ENCODE assay signal across 8 cellular contexts in the genomic region with DNA sequence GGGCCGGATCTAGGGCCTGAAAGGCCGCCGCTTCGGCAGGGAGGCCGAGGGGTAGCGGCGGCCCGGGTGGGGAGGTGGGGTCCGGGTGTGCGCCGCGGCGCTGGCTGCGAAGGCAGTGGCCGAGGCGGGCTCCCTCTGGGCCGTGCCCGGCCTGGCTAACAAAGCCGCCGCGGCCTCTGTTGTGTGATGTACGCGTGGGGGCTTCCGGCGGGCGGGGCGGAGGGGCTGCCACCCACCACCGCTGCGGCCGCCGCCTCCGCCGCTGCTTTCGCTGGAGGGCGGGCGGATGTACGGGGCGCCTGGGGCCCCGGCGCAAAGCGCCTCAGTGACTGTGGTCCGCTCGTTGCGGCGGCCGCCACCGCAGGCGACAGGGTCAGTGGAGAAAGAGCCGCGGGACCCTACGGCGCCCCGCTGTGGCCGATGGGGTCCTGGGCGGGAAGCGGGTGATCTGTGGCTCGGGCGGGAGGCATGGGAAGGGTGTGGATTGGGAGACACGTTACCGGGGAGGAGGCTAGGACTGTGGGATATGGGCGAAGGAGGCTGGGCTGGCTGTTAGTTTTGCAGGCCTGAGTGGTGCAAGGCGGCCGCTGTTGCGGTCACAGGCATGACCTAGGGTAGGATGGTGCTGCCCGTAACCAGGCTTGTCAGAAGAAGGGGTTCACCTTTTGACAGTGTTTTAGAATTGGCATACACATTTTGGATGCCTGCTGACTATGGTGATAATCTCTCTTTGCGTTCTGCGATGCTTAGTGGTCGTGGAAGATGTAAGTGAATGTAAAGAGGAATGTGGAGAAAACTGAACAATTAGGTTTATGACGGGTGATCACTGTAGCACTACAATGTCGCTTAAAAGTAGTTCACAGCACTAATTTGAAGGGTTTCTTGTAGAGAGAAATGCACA. TPM values are rescaled to one million over a fixed set of nuclear protein-coding genes. Genes with fewer than 3 reads are reported as not detected.
DNase-seq lines count a peak whose midpoint lies in the region; ATAC-seq and TF ChIP-seq lines count a peak whose summit lies in the region.

No MANE protein-coding gene starts in this region.

- no peaks in the 10 kb centered on the region for H3K27me3 Mint-ChIP-seq in activated naive CD8-positive, alpha-beta T cell treated with anti-CD3 and anti-CD28 coated beads for 36 hours

- H3K9me3 ChIP-seq in trophoblast cell (ENCODE audit: insufficient read depth, low read depth, low read length) = no peaks in the 10 kb centered on the region
- no peaks in the 10 kb centered on the region for H3K9me3 ChIP-seq in transverse colon

- H3K18ac ChIP-seq in trophoblast cell (ENCODE audit: low read length) = peak overlapping the region; percentile 79

- peak overlapping the region; percentile 98 for H3K27ac Mint-ChIP-seq in activated naive CD8-positive, alpha-beta T cell treated with anti-CD3 and anti-CD28 coated beads for 36 hours

- H3K4me1 ChIP-seq in trophoblast cell (ENCODE audit: control insufficient read depth in 1 of 2, insufficient read depth in 2 of 2, low read length in 2 of 2) = peaks cover 3 to 4% of the 10 kb centered on the region in 2 experiments
- peaks cover 20 to 39% (median 27%) of the 10 kb centered on the region in 4 donors for H3K4me1 ChIP-seq in transverse colon

- H4K91ac ChIP-seq in trophoblast cell (ENCODE audit: low read depth, low read length) = peak overlapping the region; percentile 86

- H2BK120ac ChIP-seq in trophoblast cell (ENCODE audit: insufficient read depth, low read length, poor library complexity) = peak overlapping the region; percentile 75

- no peak for TF ChIP-seq POLR2A in transverse colon (IDR thresholded peaks at IDR 0.05)

- H4K8ac ChIP-seq in trophoblast cell (ENCODE audit: low read depth, low read length) = peak overlapping the region; percentile 85

- H3K79me2 ChIP-seq in trophoblast cell (ENCODE audit: control insufficient read depth, insufficient read depth, low read length, poor library complexity) = peaks cover 11% of the 10 kb centered on the region

- peak overlapping the region; percentile 99 for H3K4me3 Mint-ChIP-seq in activated naive CD8-positive, alpha-beta T cell treated with anti-CD3 and anti-CD28 coated beads for 36 hours

- TF ChIP-seq CTCF in transverse colon (IDR thresholded peaks at IDR 0.05) = peak; percentile 45 to 72 (median 50)

- WGBS in trophoblast cell (ENCODE audit: extremely low coverage, insufficient coverage, insufficient read length) = no CpG with 5 or more reads among the region's 70 CpGs
- 2 to 3% methylated on average over 5 to 28 of the region's 70 CpGs for WGBS in transverse colon (ENCODE audit: low coverage in 1 of 2), 2 donors

- ATAC-seq in GM19463 (IDR thresholded peaks at IDR 0.05; ENCODE audit: unreplicated experiment) (peak; percentile 36), Right ventricle myocardium superior (ENCODE audit: poor library complexity) (peak; percentile 73)

- peaks cover 48% of the 10 kb centered on the region for H3K36me3 Mint-ChIP-seq in activated naive CD8-positive, alpha-beta T cell treated with anti-CD3 and anti-CD28 coated beads for 36 hours

- H3K27me3 ChIP-seq in trophoblast cell (ENCODE audit: insufficient read depth, low read length) = no peaks in the 10 kb centered on the region
- no peaks in the 10 kb centered on the region for H3K27me3 ChIP-seq in transverse colon

- H3K4me3 ChIP-seq in trophoblast cell (ENCODE audit: low read depth, low read length) (peak overlapping the region; percentile 99), transverse colon (peak overlapping the region; percentile 84 to 96 (median 94))

- in situ Hi-C loops in Caki2 (cut with HindIII; ENCODE audit: low pct_unique_long_range_greater_than_20kb, low sequenced_read_pairs) = no loop called here
- in situ Hi-C loops in transverse colon (cut with MboI; ENCODE audit: low pct_ligation_motif_present in 1 of 4, low pct_unique_long_range_greater_than_20kb in 1 of 4, low sequenced_read_pairs in 3 of 4) = loop anchor here in 2 of 4 donors (10.0 to 25.0 kb wide), 3 partner anchors 52 to 100 kb away; a partner anchor contains a TSS

- H2BK12ac ChIP-seq in trophoblast cell (ENCODE audit: low read length) = no peak overlapping the region

- no peaks in the 10 kb centered on the region for H3K9me3 Mint-ChIP-seq in activated naive CD8-positive, alpha-beta T cell treated with anti-CD3 and anti-CD28 coated beads for 36 hours

- intact Hi-C loops in Right ventricle myocardium superior (cut with DNase I) = loop anchor here (5.0 kb wide), 1 partner anchor 100 kb away; no protein-coding TSS in a partner anchor
- intact Hi-C loops in transverse colon (cut with DNase I; ENCODE audit: low total_unique reads) = no loop called here

- peak overlapping the region; percentile 93 for H3K4ac ChIP-seq in trophoblast cell (ENCODE audit: low read depth, low read length)

- peaks cover 10% of the 10 kb centered on the region for H3K79me1 ChIP-seq in trophoblast cell (ENCODE audit: low read length)

- H3K9ac ChIP-seq in trophoblast cell (ENCODE audit: low read length) = peak overlapping the region; percentile 90

- peak overlapping the region; percentile 70 for H2BK5ac ChIP-seq in trophoblast cell (ENCODE audit: low read depth, low read length, poor library complexity)

- peak overlapping the region; percentile 70 for H3K4me2 ChIP-seq in trophoblast cell (ENCODE audit: low read length)

- no peak overlapping the region for H3K23ac ChIP-seq in trophoblast cell (ENCODE audit: low read length)

- peak overlapping the region; percentile 90 for H3K14ac ChIP-seq in trophoblast cell (ENCODE audit: low read length)

- peak overlapping the region; percentile 87 for H2AFZ ChIP-seq in trophoblast cell (ENCODE audit: insufficient read depth, low read length, poor library complexity)

- H3K36me3 ChIP-seq in trophoblast cell (ENCODE audit: control insufficient read depth in 1 of 2, insufficient read depth in 2 of 2, low read length in 2 of 2) (peaks cover 4 to 21% of the 10 kb centered on the region in 2 experiments), transverse colon (peaks cover 0 to 24% (median 12%) of the 10 kb centered on the region in 4 donors)

- H2AK5ac ChIP-seq in trophoblast cell (ENCODE audit: low read length) = peak overlapping the region; percentile 58

- DNase-seq in Caki2 (ENCODE audit: low read depth) = peak; percentile 76
- peak; percentile 80 for DNase-seq in HK-2 (ENCODE audit: unreplicated experiment)
- peak; percentile 76 for DNase-seq in SK-N-DZ (ENCODE audit: low spot score)
- peak; percentile 81 for DNase-seq in activated naive CD8-positive, alpha-beta T cell treated with anti-CD3 and anti-CD28 coated beads for 36 hours
- peak; percentile 86 for DNase-seq in Right ventricle myocardium superior
- DNase-seq in trophoblast cell = peak; percentile 67 to 79
- peak; percentile 88 for DNase-seq in transverse colon

- peak overlapping the region; percentile 82 for H4K12ac ChIP-seq in trophoblast cell (ENCODE audit: low read depth, low read length)

- no peak for TF ChIP-seq EP300 in transverse colon (IDR thresholded peaks at IDR 0.05; ENCODE audit: low read depth)

- peak overlapping the region; percentile 80 for H3K27ac ChIP-seq in trophoblast cell (ENCODE audit: low read depth, low read length)
- H3K27ac ChIP-seq in transverse colon = peak overlapping the region; percentile 99 to 100 (median 100)

- H3K4me1 Mint-ChIP-seq in activated naive CD8-positive, alpha-beta T cell treated with anti-CD3 and anti-CD28 coated beads for 36 hours = peaks cover 56% of the 10 kb centered on the region

RNA-seq across cellular contexts. Expression of a gene that starts 0.7 kb away (rescaled TPM):
- total RNA-seq in Caki2 (2014; rRNA removed; shearing (Covaris generic); ENCODE audit: low replicate concordance) = 459 and 596 TPM in 2 replicates
- polyA plus RNA-seq in SK-N-DZ (2014; cell fraction: cytosol; rRNA removed) = 152 and 161 TPM in 2 replicates
- 66.7 and 106 TPM in 2 replicates for polyA plus RNA-seq in SK-N-DZ (2014; cell fraction: nucleus; rRNA removed)
- 100 to 1,000 TPM; 549 to 557 TPM for total RNA-seq in activated naive CD8-positive, alpha-beta T cell treated with anti-CD3 and anti-CD28 coated beads for 36 hours
- 72.2 TPM for total RNA-seq in Right ventricle myocardium superior
- 153 and 170 TPM in 2 replicates for polyA plus RNA-seq in trophoblast cell (2013)
- total RNA-seq in transverse colon = 100 to 1,000 TPM in 2 of 4 donors, 10 to 100 TPM in 2; 17.1 to 167 (median 110) TPM

RNA-seq across cellular contexts. Expression of a gene that starts 52.1 kb away (rescaled TPM):
- 30.8 and 70.2 TPM in 2 replicates for total RNA-seq in Caki2 (2014; rRNA removed; shearing (Covaris generic); ENCODE audit: low replicate concordance)
- 86.6 and 96.4 TPM in 2 replicates for polyA plus RNA-seq in SK-N-DZ (2014; cell fraction: cytosol; rRNA removed)
- polyA plus RNA-seq in SK-N-DZ (2014; cell fraction: nucleus; rRNA removed) = 351 and 403 TPM in 2 replicates
- total RNA-seq in activated naive CD8-positive, alpha-beta T cell treated with anti-CD3 and anti-CD28 coated beads for 36 hours = 10 to 100 TPM; 64.5 to 70.2 TPM
- total RNA-seq in Right ventricle myocardium superior (44.1 TPM), transverse colon (100 to 1,000 TPM; 115 to 231 (median 127) TPM)
- polyA plus RNA-seq in trophoblast cell (2013) = 81.4 and 91.6 TPM in 2 replicates

Comparison
In these comparisons a context has a peak if more than half of its experiments do, and no peak if none do; other contexts are left out.
1. Peak in every context shown above with its lines: DNase-seq, ATAC-seq, H3K4me3 ChIP-seq and H3K27ac ChIP-seq.